In genomic region chr6:248046-248445, GRCh38 we compare ENCODE assay signal across 1 cellular context.
TF ChIP-seq lines count a peak whose summit lies in the region.

No MANE protein-coding gene starts in this region.

TF ChIP-seq in GM12878, 131 proteins besides CTCF, POLR2A, EP300 and RAD21 (continued from another document):
- TF ChIP-seq ZBTB33 (IDR thresholded peaks at IDR 0.05) (peak; percentile 93), IKZF2 (IDR thresholded peaks at IDR 0.05) (peak in 1 of 2 experiments; percentile 34; a peak in 2 of 4 replicates), MEF2B (IDR thresholded peaks at IDR 0.05; ENCODE audit: partially characterized antibody, poor library complexity, severe bottlenecking) (peak; percentile 55), RUNX3 (IDR thresholded peaks at IDR 0.05; ENCODE audit: low read length) (peak; percentile 65), SPI1 (IDR thresholded peaks at IDR 0.05; ENCODE audit: borderline replicate concordance, insufficient read depth, low read depth, low read length) (peak; percentile 49; the same call in 1 of the 2 replicates), EED (IDR thresholded peaks at IDR 0.05; ENCODE audit: low read depth) (0 out of 2 replicates have a peak, but pooled peaks have one; percentile 38)
